23 cellular contexts compared by ENCODE assay signal in the genomic region with DNA sequence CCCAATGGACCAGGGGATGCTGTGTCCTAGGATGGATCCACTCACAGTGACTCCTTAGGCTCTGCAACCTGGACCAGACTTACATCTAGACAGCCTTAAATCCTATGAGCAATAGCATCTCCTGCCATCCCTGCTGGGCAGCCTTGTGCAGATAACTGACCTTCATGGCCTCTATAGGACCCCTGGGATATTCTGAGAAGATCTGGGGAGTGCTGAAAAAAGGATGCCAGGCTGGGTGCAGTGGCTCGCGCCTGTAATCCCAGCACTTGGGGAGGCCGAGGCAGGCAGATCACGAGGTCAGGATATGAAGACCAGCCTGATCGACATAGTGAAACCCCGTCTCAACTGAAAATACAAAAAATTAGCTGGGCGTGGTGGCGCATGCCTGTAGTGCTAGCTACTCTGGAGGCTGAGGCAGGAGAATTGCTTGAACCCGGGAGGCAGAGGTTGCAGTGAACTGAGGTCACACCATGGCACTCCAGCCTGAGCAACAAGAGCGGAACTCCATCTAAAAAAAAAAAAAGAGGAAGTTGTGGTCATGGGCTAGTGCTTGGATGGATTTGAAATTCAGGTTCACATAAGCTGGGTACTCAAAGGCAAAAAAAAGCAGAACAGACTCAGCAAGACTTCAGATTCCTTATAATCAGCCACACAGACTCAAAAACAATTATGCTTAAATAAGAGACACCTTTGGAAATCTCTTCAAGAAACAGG. TPM values are rescaled to one million over a fixed set of nuclear protein-coding genes. Genes with fewer than 3 reads are reported as not detected.
DNase-seq lines count a peak whose midpoint lies in the region; ATAC-seq and TF ChIP-seq lines count a peak whose summit lies in the region.
"Had no signal": no experiment of that assay in that cellular context is flagged by ENCODE, and none has a peak within 500 bp of the region (broad histone marks: within the 10 kb centered on the region; RNA-seq: fewer than 3 reads in every experiment).

No MANE protein-coding gene starts in this region.

- H3K4me2 ChIP-seq in BLaER1 = peak overlapping the region; percentile 39

- TF ChIP-seq CTCF in esophagus squamous epithelium (IDR thresholded peaks at IDR 0.05) = no peak

- intact Hi-C loops in esophagus squamous epithelium (cut with DNase I) = no loop called here

- peak; percentile 47 for DNase-seq in KG1 (lab: John Stamatoyannopoulos, UW)
- peak; percentile 94 for DNase-seq in SIG-M5 (lab: John Stamatoyannopoulos, UW)
- peak; percentile 11 for DNase-seq in inferior parietal cortex (ENCODE audit: extremely low spot score)
- no peak for DNase-seq in esophagus squamous epithelium (lab: John Stamatoyannopoulos, UW)
- DNase-seq: ACHN; activated CD4-positive, alpha-beta T cell treated with anti-CD3 and anti-CD28 coated beads for 4 hours; CD8-positive, alpha-beta memory T cell; cerebellar nuclear complex; endodermal cell; IMR-90; kidney glomerular epithelial cell; mucosa of descending colon; NCI-H2171 treated with DMSO at 0.1 percent for 48 hours; SHP77; stimulated activated CD4-positive, alpha-beta T cell treated with anti-CD3 and anti-CD28 coated beads, Interleukin-1b, Interleukin-23, amount 100 ng/mL, for 48 hours had no signal

- H3K9me3 ChIP-seq in BLaER1 = no peaks in the 10 kb centered on the region
- no peaks in the 10 kb centered on the region for H3K9me3 ChIP-seq in esophagus squamous epithelium
- H3K9me3 ChIP-seq: mucosa of descending colon had no signal

- H3K27ac ChIP-seq in BLaER1 = no peak overlapping the region
- no peak overlapping the region for H3K27ac ChIP-seq in esophagus squamous epithelium

- 73 to 93% methylated on average over 6 to 10 of the region's 10 CpGs for WGBS in esophagus squamous epithelium, 2 donors

- H3K27me3 ChIP-seq in BLaER1 (no peaks in the 10 kb centered on the region), esophagus squamous epithelium (no peaks in the 10 kb centered on the region)

- no peaks in the 10 kb centered on the region for H4K20me1 ChIP-seq in BLaER1

- no peaks in the 10 kb centered on the region for H3K36me3 ChIP-seq in BLaER1
- H3K36me3 ChIP-seq in esophagus squamous epithelium = no peaks in the 10 kb centered on the region

- no peak overlapping the region for H3K4me3 ChIP-seq in BLaER1
- H3K4me3 ChIP-seq in esophagus squamous epithelium = no peak overlapping the region
- H3K4me3 ChIP-seq: mucosa of descending colon had no signal

- no peak overlapping the region for H3K9ac ChIP-seq in BLaER1

- peaks cover 20% of the 10 kb centered on the region for H3K4me1 ChIP-seq in BLaER1
- H3K4me1 ChIP-seq in esophagus squamous epithelium = peaks cover 0 to 27% (median 0%) of the 10 kb centered on the region in 3 donors

- ATAC-seq in HG02981 (IDR thresholded peaks at IDR 0.05; ENCODE audit: unreplicated experiment) (no peak), GM19467 (IDR thresholded peaks at IDR 0.05; ENCODE audit: unreplicated experiment) (no peak), HG03175 (IDR thresholded peaks at IDR 0.05; ENCODE audit: unreplicated experiment) (no peak)
- ATAC-seq: mucosa of descending colon had no signal

- TF ChIP-seq POLR2A in esophagus squamous epithelium (IDR thresholded peaks at IDR 0.05) = no peak

RNA-seq across cellular contexts. Expression of a gene that starts 10.9 kb away (rescaled TPM):
- 1 to 10 TPM in 1 of 4 donors, under 1 TPM in 3; 0.57 to 2.7 (median 0.78) TPM for total RNA-seq in esophagus squamous epithelium
- total RNA-seq: CD8-positive, alpha-beta memory T cell; endodermal cell; H1; osteocyte; T-helper 2 cell treated with Interferon-gamma antibody and Interleukin-4, amounts not matched to agents 100 ng/mL and 5 ng/mL, for 36 hours had no signal

RNA-seq across cellular contexts. Expression of a gene that starts 41.3 kb away (rescaled TPM):
- total RNA-seq in esophagus squamous epithelium = 1 to 10 TPM; 1.7 to 5.3 (median 3.6) TPM
- total RNA-seq: T-helper 2 cell treated with Interferon-gamma antibody and Interleukin-4, amounts not matched to agents 100 ng/mL and 5 ng/mL, for 36 hours had no signal

RNA-seq across cellular contexts. Expression of a gene that starts 46.2 kb away (rescaled TPM):
- not detected for total RNA-seq in esophagus squamous epithelium
- total RNA-seq: CD8-positive, alpha-beta memory T cell; endodermal cell; H1; IMR-90; mucosa of descending colon; osteocyte; subcutaneous adipose tissue; T-helper 2 cell treated with Interferon-gamma antibody and Interleukin-4, amounts not matched to agents 100 ng/mL and 5 ng/mL, for 36 hours had no signal
